ENCODE assay signal across 9 cellular contexts in genomic region chr9:98045234-98046160, GRCh38. TPM values are rescaled to one million over a fixed set of nuclear protein-coding genes. Genes with fewer than 3 reads are reported as not detected.
DNase-seq lines count a peak whose midpoint lies in the region; ATAC-seq and TF ChIP-seq lines count a peak whose summit lies in the region.
"Had no signal": no experiment of that assay in that cellular context is flagged by ENCODE, and none has a peak within 500 bp of the region (broad histone marks: within the 10 kb centered on the region; RNA-seq: fewer than 3 reads in every experiment).

No MANE protein-coding gene starts in this region.

- H3K9me3 Mint-ChIP-seq in stimulated activated naive CD8-positive, alpha-beta T cell treated with anti-CD3 and anti-CD28 coated beads, Interleukin-15, amount 100 ng/mL, for 72 hours = peaks cover 5 to 8% of the 10 kb centered on the region in 2 donors
- no peaks in the 10 kb centered on the region for H3K9me3 Mint-ChIP-seq in H9

- peaks cover 38% of the 10 kb centered on the region for H3K4me1 Mint-ChIP-seq in stimulated activated naive CD8-positive, alpha-beta T cell treated with anti-CD3 and anti-CD28 coated beads, Interleukin-15, amount 100 ng/mL, for 72 hours
- H3K4me1 Mint-ChIP-seq in H9 = no peaks in the 10 kb centered on the region

- no peak overlapping the region for H3K23ac ChIP-seq in H9 (ENCODE audit: insufficient read length, low read depth, low read length)

- no peak overlapping the region for H2BK12ac ChIP-seq in H9 (ENCODE audit: insufficient read length, low read depth, low read length)

- DNase-seq in activated gamma-delta T cell treated with Interleukin-2 at 50 U/mL for 16 hours (peak; percentile 16), activated gamma-delta T cell (lab: John Stamatoyannopoulos, UW) (no peak), RPMI8226 (peak; percentile 84), H9 (no peak), cardiac septum (ENCODE audit: low spot score) (no peak)
- peak; percentile 29 for DNase-seq in effector CD4-positive, alpha-beta T cell
- DNase-seq in stimulated activated naive CD8-positive, alpha-beta T cell treated with anti-CD3 and anti-CD28 coated beads, Interleukin-15, amount 100 ng/mL, for 72 hours = peak; percentile 40 to 53

- intact Hi-C loops in cardiac septum (cut with DNase I) = no loop called here

- no CpG with 5 or more reads among the region's 6 CpGs for WGBS in H9 (ENCODE audit: extremely low coverage, insufficient read length, low lambda C conversion rate)

- no peak overlapping the region for H4K91ac ChIP-seq in H9 (ENCODE audit: insufficient read length, low read depth, low read length)

- no peak overlapping the region for H2BK15ac ChIP-seq in H9 (ENCODE audit: low read depth, low read length)

- no peaks in the 10 kb centered on the region for H3K23me2 ChIP-seq in H9 (ENCODE audit: insufficient read length, low read depth, low read length, poor library complexity, severe bottlenecking)

- no peak overlapping the region for H3T11ph ChIP-seq in H9 (ENCODE audit: low read length)

- no peaks in the 10 kb centered on the region for H3K27me3 ChIP-seq in H9 (ENCODE audit: insufficient read depth, low read length)
- H3K27me3 ChIP-seq: ascending aorta had no signal

- no peaks in the 10 kb centered on the region for H3K79me1 ChIP-seq in H9 (ENCODE audit: insufficient read depth, low read depth, low read length, poor library complexity, severe bottlenecking)

- H4K5ac ChIP-seq in H9 (ENCODE audit: insufficient read length, low read depth, low read length) = no peak overlapping the region

- no peak overlapping the region for H3K27ac ChIP-seq in H9 (ENCODE audit: insufficient read length, low read depth, low read length)
- H3K27ac ChIP-seq: ascending aorta had no signal

- H2BK5ac ChIP-seq in H9 (ENCODE audit: insufficient read length, low read length) = no peak overlapping the region

- H3K4me3 Mint-ChIP-seq in stimulated activated naive CD8-positive, alpha-beta T cell treated with anti-CD3 and anti-CD28 coated beads, Interleukin-15, amount 100 ng/mL, for 72 hours = peak overlapping the region; percentile 80 to 90
- H3K4me3 Mint-ChIP-seq in H9 = no peak overlapping the region

- H2BK20ac ChIP-seq in H9 (ENCODE audit: low read depth, low read length, poor library complexity, severe bottlenecking) = no peak overlapping the region

- H2AK5ac ChIP-seq in H9 (ENCODE audit: insufficient read length, low read length) = no peak overlapping the region

- no peak overlapping the region for H3K4me2 ChIP-seq in H9 (ENCODE audit: insufficient read depth, insufficient read length, low read length)

- no peaks in the 10 kb centered on the region for H4K20me1 ChIP-seq in H9 (ENCODE audit: control insufficient read depth, insufficient read depth, insufficient read length)

- H3K79me2 ChIP-seq in H9 (ENCODE audit: insufficient read depth, low read length) = no peaks in the 10 kb centered on the region

- ATAC-seq in HG03108 (IDR thresholded peaks at IDR 0.05; ENCODE audit: unreplicated experiment) = peak; percentile 64
- peak; percentile 94 for ATAC-seq in stimulated activated naive CD8-positive, alpha-beta T cell treated with anti-CD3 and anti-CD28 coated beads, Interleukin-15, amount 100 ng/mL, for 72 hours

- no peak overlapping the region for H3K14ac ChIP-seq in H9 (ENCODE audit: insufficient read depth, low read length)

- H2AFZ ChIP-seq in H9 (ENCODE audit: low read length) = no peak overlapping the region

- no peak overlapping the region for H2BK120ac ChIP-seq in H9 (ENCODE audit: low read depth, low read length, poor library complexity, severe bottlenecking)

- H3K56ac ChIP-seq in H9 (ENCODE audit: insufficient read length, low read depth, low read length) = no peak overlapping the region

- no peaks in the 10 kb centered on the region for H3K9me3 ChIP-seq in H9 (ENCODE audit: control insufficient read depth, low read depth, low read length)
- H3K9me3 ChIP-seq: ascending aorta had no signal

- no peaks in the 10 kb centered on the region; the same call in 1 of the 2 replicates for H3K4me1 ChIP-seq in H9 (ENCODE audit: insufficient read depth, low read length)
- H3K4me1 ChIP-seq: ascending aorta had no signal

- no peaks in the 10 kb centered on the region for H3K27me3 Mint-ChIP-seq in stimulated activated naive CD8-positive, alpha-beta T cell treated with anti-CD3 and anti-CD28 coated beads, Interleukin-15, amount 100 ng/mL, for 72 hours
- peaks cover 3% of the 10 kb centered on the region; the same call in 1 of the 2 replicates for H3K27me3 Mint-ChIP-seq in H9 (ENCODE audit: low read depth)

- H3K4ac ChIP-seq in H9 (ENCODE audit: low read depth, low read length) = no peak overlapping the region

- H3K9ac ChIP-seq in H9 (ENCODE audit: extremely low read depth, insufficient read length, low read length) = no peak overlapping the region

- no peak overlapping the region for H3K18ac ChIP-seq in H9 (ENCODE audit: insufficient read length, low read depth, low read length)

- no peak overlapping the region for H4K8ac ChIP-seq in H9 (replicated peaks; ENCODE audit: insufficient read length, low read depth, low read length)

- TF ChIP-seq CTCF in H9 (conservative IDR thresholded peaks at IDR 0.05) = no peak

- H3K36me3 Mint-ChIP-seq in H9 (ENCODE audit: insufficient read depth in 1 of 3, low read depth in 3 of 3) = no peaks in the 10 kb centered on the region

- H3K27ac Mint-ChIP-seq in stimulated activated naive CD8-positive, alpha-beta T cell treated with anti-CD3 and anti-CD28 coated beads, Interleukin-15, amount 100 ng/mL, for 72 hours = peak overlapping the region; percentile 87 to 97
- H3K27ac Mint-ChIP-seq in H9 = no peak overlapping the region

RNA-seq across cellular contexts. Expression of gene NANS, which starts 11.0 kb away (rescaled TPM):
- total RNA-seq in H9 (2021) (40.4 and 41.8 TPM in 2 replicates), cardiac septum (26.3 TPM)

Comparison
In these comparisons a context has a peak if more than half of its experiments do, and no peak if none do; other contexts are left out.
1. DNase-seq: peak in activated gamma-delta T cell treated with Interleukin-2 at 50 U/mL for 16 hours (single experiment), RPMI8226 (single experiment), effector CD4-positive, alpha-beta T cell (single experiment) and stimulated activated naive CD8-positive, alpha-beta T cell treated with anti-CD3 and anti-CD28 coated beads, Interleukin-15, amount 100 ng/mL, for 72 hours (2 of 2); none in activated gamma-delta T cell (single experiment), H9 (single experiment) and cardiac septum (single experiment).
2. H3K27ac Mint-ChIP-seq: peak in stimulated activated naive CD8-positive, alpha-beta T cell treated with anti-CD3 and anti-CD28 coated beads, Interleukin-15, amount 100 ng/mL, for 72 hours (2 of 2); none in H9 (0 of 3).
3. H3K4me3 Mint-ChIP-seq: peak in stimulated activated naive CD8-positive, alpha-beta T cell treated with anti-CD3 and anti-CD28 coated beads, Interleukin-15, amount 100 ng/mL, for 72 hours (2 of 2); none in H9 (0 of 2).